Comparison of ENCODE assay signal across 26 cellular contexts in the genomic region with DNA sequence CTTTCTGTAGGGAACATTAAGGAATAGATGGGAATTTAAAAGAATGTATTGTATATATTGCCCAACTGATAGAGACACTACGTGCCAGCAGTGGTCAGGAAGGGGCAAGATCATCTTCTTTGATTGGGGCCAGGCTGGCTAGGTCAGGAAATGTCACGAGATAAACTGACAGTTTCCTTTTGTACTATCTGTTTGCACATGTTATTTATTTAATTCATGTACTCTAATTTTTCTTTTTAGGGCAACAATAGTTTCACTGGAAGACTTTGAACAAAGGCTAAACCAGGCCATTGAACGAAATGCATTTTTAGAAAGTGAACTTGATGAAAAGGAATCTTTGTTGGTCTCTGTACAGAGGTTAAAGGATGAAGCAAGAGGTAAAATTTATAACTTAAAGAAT. TPM values are rescaled to one million over a fixed set of nuclear protein-coding genes. Genes with fewer than 3 reads are reported as not detected.
DNase-seq lines count a peak whose midpoint lies in the region; ATAC-seq, FAIRE-seq and TF ChIP-seq lines count a peak whose summit lies in the region.
"Had no signal": no experiment of that assay in that cellular context is flagged by ENCODE, and none has a peak within 500 bp of the region (broad histone marks: within the 10 kb centered on the region; RNA-seq: fewer than 3 reads in every experiment).

No MANE protein-coding gene starts in this region.

- DNase-seq in activated CD8-positive, alpha-beta T cell treated with anti-CD3 and anti-CD28 coated beads for 36 hours: no peak
- DNase-seq in activated CD8-positive, alpha-beta T cell treated with anti-CD3 and anti-CD28 coated beads, Interleukin-2, amount 10 ng/mL, durations not matched to agents 7 days and 5 days: no peak
- DNase-seq in WTC11 (ENCODE audit: low spot score) (no peak), HepG2 (ENCODE audit: low spot score) (peak; percentile 83), type B pancreatic cell (ENCODE audit: extremely low spot score, unreplicated experiment) (no peak), C1 segment of cervical spinal cord (lab: John Stamatoyannopoulos, UW) (no peak), DMS114 treated with DMSO at 0.1 percent for 48 hours (lab: John Stamatoyannopoulos, UW; ENCODE audit: unreplicated experiment) (no peak)
- DNase-seq: 8988T; AML-193; CD8-positive, alpha-beta memory T cell; DMS53; EL; GF-D8; Karpas-422; NCI-H1694; NCI-H2081; NCI-H2171; NCI-H446; NCI-H526 treated with DMSO at 0.1 percent for 48 hours had no signal

- no peak for TF ChIP-seq CTCF in activated CD8-positive, alpha-beta T cell treated with anti-CD3 and anti-CD28 coated beads for 36 hours (IDR thresholded peaks at IDR 0.05)
- TF ChIP-seq CTCF in WTC11 (IDR thresholded peaks at IDR 0.05) (no peak), HepG2 (CRISPR knock-in tag; IDR thresholded peaks at IDR 0.05) (no peak), type B pancreatic cell (conservative IDR thresholded peaks at IDR 0.05) (no peak)

- peaks cover 22% of the 10 kb centered on the region for H3K79me2 ChIP-seq in HepG2 (ENCODE audit: insufficient read depth, low read length)

- peak in 1 of 2 experiments; percentile 77; a peak in 2 of 4 replicates for TF ChIP-seq EP300 in HepG2 (IDR thresholded peaks at IDR 0.05; ENCODE audit: low read depth in 2 of 2, low read length in 2 of 2)
- TF ChIP-seq EP300 in HepG2 (CRISPR knock-in tag; IDR thresholded peaks at IDR 0.05; ENCODE audit: borderline replicate concordance): peak; percentile 62; the same call in 1 of the 2 replicates

- in situ Hi-C loops in HepG2 (cut with HindIII; ENCODE audit: extremely low pct_ligation_motif_present, low pct_unique_long_range_greater_than_20kb): loop anchor here (5.0 kb wide), 1 partner anchor 36 kb away; no protein-coding TSS in a partner anchor

- CTCF ChIA-PET in activated CD8-positive, alpha-beta T cell treated with anti-CD3 and anti-CD28 coated beads for 36 hours (lab: Charles Lee): interaction anchor here (1.4 kb wide), 1 partner anchor 38 kb away, joined by 6 read pairs; no protein-coding TSS in a partner anchor
- CTCF ChIA-PET in activated CD8-positive, alpha-beta T cell treated with anti-CD3 and anti-CD28 coated beads, Interleukin-2, amount 10 ng/mL, durations not matched to agents 7 days and 5 days (lab: Charles Lee): no interaction called here
- CTCF ChIA-PET in WTC11 (lab: Charles Lee) (interaction anchor here (1.1 to 2.7 kb wide), 2 partner anchors 38 to 354 kb away, joined by 3 to 11 read pairs; no protein-coding TSS in a partner anchor), HepG2 (lab: Yijun Ruan, JAX; ENCODE audit: low intra/inter-chr PET ratio, low total read pairs) (no interaction called here)

- peak overlapping the region; percentile 73 for H3K27ac ChIP-seq in HepG2 (ENCODE audit: extremely low read length, insufficient read depth, low read length)
- H3K27ac ChIP-seq: C4-2B, SJSA1 had no signal

- H3K9me3 Mint-ChIP-seq in activated CD8-positive, alpha-beta T cell treated with anti-CD3 and anti-CD28 coated beads for 36 hours: no peaks in the 10 kb centered on the region
- H3K9me3 Mint-ChIP-seq in activated CD8-positive, alpha-beta T cell treated with anti-CD3 and anti-CD28 coated beads, Interleukin-2, amount 10 ng/mL, durations not matched to agents 7 days and 5 days (ENCODE audit: insufficient read depth): no peaks in the 10 kb centered on the region
- no peaks in the 10 kb centered on the region for H3K9me3 Mint-ChIP-seq in WTC11
- H3K9me3 Mint-ChIP-seq in type B pancreatic cell: no peaks in the 10 kb centered on the region
- H3K9me3 Mint-ChIP-seq: CD8-positive, alpha-beta memory T cell had no signal

- peak overlapping the region; percentile 16 for H3K27ac Mint-ChIP-seq in activated CD8-positive, alpha-beta T cell treated with anti-CD3 and anti-CD28 coated beads for 36 hours
- no peak overlapping the region for H3K27ac Mint-ChIP-seq in activated CD8-positive, alpha-beta T cell treated with anti-CD3 and anti-CD28 coated beads, Interleukin-2, amount 10 ng/mL, durations not matched to agents 7 days and 5 days
- H3K27ac Mint-ChIP-seq in WTC11: peak overlapping the region; percentile 62
- peak overlapping the region; percentile 46 for H3K27ac Mint-ChIP-seq in type B pancreatic cell

- H3K27me3 Mint-ChIP-seq in activated CD8-positive, alpha-beta T cell treated with anti-CD3 and anti-CD28 coated beads for 36 hours: no peaks in the 10 kb centered on the region
- H3K27me3 Mint-ChIP-seq in activated CD8-positive, alpha-beta T cell treated with anti-CD3 and anti-CD28 coated beads, Interleukin-2, amount 10 ng/mL, durations not matched to agents 7 days and 5 days (ENCODE audit: low read depth): no peaks in the 10 kb centered on the region
- H3K27me3 Mint-ChIP-seq in WTC11 (ENCODE audit: low read depth): no peaks in the 10 kb centered on the region
- no peaks in the 10 kb centered on the region for H3K27me3 Mint-ChIP-seq in type B pancreatic cell
- H3K27me3 Mint-ChIP-seq: CD8-positive, alpha-beta memory T cell had no signal

- H3K4me1 ChIP-seq in HepG2 (ENCODE audit: insufficient read depth, low read length): peaks cover 80% of the 10 kb centered on the region
- H3K4me1 ChIP-seq: SJSA1 had no signal

- BruUV-seq in HepG2 (replicated peaks; lab: Mats Ljungman, UMichigan): no TSS peak

- peaks cover 8 to 38% of the 10 kb centered on the region in 2 experiments for H3K36me3 ChIP-seq in HepG2 (replicated peaks in 1 of 2; ENCODE audit: control insufficient read depth in 1 of 2, insufficient read depth in 2 of 2, low read length in 2 of 2)

- peak overlapping the region; percentile 30 for H3K4me2 ChIP-seq in HepG2 (ENCODE audit: low read depth, low read length)

- no peaks in the 10 kb centered on the region for H3K9me3 ChIP-seq in HepG2 (ENCODE audit: low read length)
- H3K9me3 ChIP-seq: SJSA1 had no signal

- 3% methylated on average over 3 of the region's 3 CpGs for WGBS in HepG2 (ENCODE audit: low lambda C conversion rate)

- TF ChIP-seq RAD21 in HepG2 (CRISPR knock-in tag; IDR thresholded peaks at IDR 0.05): no peak

- no peak for TF ChIP-seq POLR2A in HepG2 (IDR thresholded peaks at IDR 0.05; ENCODE audit: insufficient read depth in 1 of 2, low read depth in 2 of 2, low read length in 2 of 2)

- H3K4me3 ChIP-seq in HepG2 (replicated peaks in 1 of 3; ENCODE audit: insufficient read depth in 1 of 3, low read depth in 2 of 3, low read length in 3 of 3): peak overlapping the region in 1 of 3 experiments; percentile 31; a peak in 1 of 6 replicates
- H3K4me3 ChIP-seq: SJSA1 had no signal

- H3K36me3 Mint-ChIP-seq in activated CD8-positive, alpha-beta T cell treated with anti-CD3 and anti-CD28 coated beads for 36 hours (ENCODE audit: low read depth): peaks cover 54% of the 10 kb centered on the region
- H3K36me3 Mint-ChIP-seq in activated CD8-positive, alpha-beta T cell treated with anti-CD3 and anti-CD28 coated beads, Interleukin-2, amount 10 ng/mL, durations not matched to agents 7 days and 5 days (ENCODE audit: low read depth): peaks cover 55% of the 10 kb centered on the region
- H3K36me3 Mint-ChIP-seq in WTC11 (peaks cover 53% of the 10 kb centered on the region), type B pancreatic cell (peaks cover 52% of the 10 kb centered on the region)

- no peak for ATAC-seq in activated CD8-positive, alpha-beta T cell treated with anti-CD3 and anti-CD28 coated beads for 36 hours
- no peak for ATAC-seq in activated CD8-positive, alpha-beta T cell treated with anti-CD3 and anti-CD28 coated beads, Interleukin-2, amount 10 ng/mL, durations not matched to agents 7 days and 5 days
- ATAC-seq in WTC11 (no peak), HepG2 (peak; percentile 75), HG02763 (IDR thresholded peaks at IDR 0.05; ENCODE audit: unreplicated experiment) (no peak)
- ATAC-seq: Right ventricle myocardium inferior had no signal

- H3K9ac ChIP-seq in HepG2 (ENCODE audit: insufficient read depth, low read depth, low read length): peak overlapping the region; percentile 20; the same call in 1 of the 2 replicates

- H4K20me1 ChIP-seq in HepG2 (ENCODE audit: insufficient read depth, low read length): peaks cover 7% of the 10 kb centered on the region; the same call in 1 of the 2 replicates

- H3K4me3 Mint-ChIP-seq in activated CD8-positive, alpha-beta T cell treated with anti-CD3 and anti-CD28 coated beads for 36 hours: no peak overlapping the region
- no peak overlapping the region for H3K4me3 Mint-ChIP-seq in activated CD8-positive, alpha-beta T cell treated with anti-CD3 and anti-CD28 coated beads, Interleukin-2, amount 10 ng/mL, durations not matched to agents 7 days and 5 days
- H3K4me3 Mint-ChIP-seq in WTC11 (no peak overlapping the region), type B pancreatic cell (no peak overlapping the region)
- H3K4me3 Mint-ChIP-seq: CD8-positive, alpha-beta memory T cell had no signal

- H2AFZ ChIP-seq in HepG2 (ENCODE audit: low read length): no peak overlapping the region

- peak; percentile 34 for FAIRE-seq in HepG2 (lab: Jason Lieb, UNC)
- FAIRE-seq: GM19239 had no signal

- H3K27me3 ChIP-seq in HepG2 (ENCODE audit: control insufficient read depth in 1 of 2, insufficient read depth in 2 of 2, low read length in 2 of 2): no peaks in the 10 kb centered on the region
- H3K27me3 ChIP-seq: SJSA1 had no signal

- peaks cover 21% of the 10 kb centered on the region for H3K4me1 Mint-ChIP-seq in activated CD8-positive, alpha-beta T cell treated with anti-CD3 and anti-CD28 coated beads for 36 hours (ENCODE audit: low read depth)
- no peaks in the 10 kb centered on the region for H3K4me1 Mint-ChIP-seq in activated CD8-positive, alpha-beta T cell treated with anti-CD3 and anti-CD28 coated beads, Interleukin-2, amount 10 ng/mL, durations not matched to agents 7 days and 5 days (ENCODE audit: low read depth)
- peaks cover 16% of the 10 kb centered on the region for H3K4me1 Mint-ChIP-seq in WTC11
- H3K4me1 Mint-ChIP-seq in type B pancreatic cell (ENCODE audit: unreplicated experiment): no peaks in the 10 kb centered on the region

- intact Hi-C loops in activated CD8-positive, alpha-beta T cell treated with anti-CD3 and anti-CD28 coated beads for 36 hours (cut with micrococcal nuclease): no loop called here
- intact Hi-C loops in HepG2 (cut with micrococcal nuclease; ENCODE audit: unreplicated experiment): loop anchor here (5.0 kb wide), 1 partner anchor 36 kb away; no protein-coding TSS in a partner anchor

- POLR2A ChIA-PET in activated CD8-positive, alpha-beta T cell treated with anti-CD3 and anti-CD28 coated beads for 36 hours (lab: Charles Lee): interaction anchor here (1.7 kb wide), 1 partner anchor 10 kb away, joined by 6 read pairs; no protein-coding TSS in a partner anchor
- POLR2A ChIA-PET in activated CD8-positive, alpha-beta T cell treated with anti-CD3 and anti-CD28 coated beads, Interleukin-2, amount 10 ng/mL, durations not matched to agents 7 days and 5 days (lab: Charles Lee): no interaction called here
- POLR2A ChIA-PET in WTC11 (lab: Charles Lee) (interaction anchor here (0.6 kb wide), 1 partner anchor 12 kb away, joined by 3 read pairs; no protein-coding TSS in a partner anchor), HepG2 (lab: Yijun Ruan, JAX) (interaction anchor here (0.9 to 2.3 kb wide), 2 partner anchors 11 to 28 kb away, joined by 5 read pairs; no protein-coding TSS in a partner anchor)

RNA-seq across cellular contexts. Expression of gene NDEL1, which starts 12.6 kb away (rescaled TPM):
- total RNA-seq in activated CD8-positive, alpha-beta T cell treated with anti-CD3 and anti-CD28 coated beads for 36 hours: 10 to 100 TPM; 48.1 to 53.9 TPM
- total RNA-seq in activated CD8-positive, alpha-beta T cell treated with anti-CD3 and anti-CD28 coated beads, Interleukin-2, amount 10 ng/mL, durations not matched to agents 7 days and 5 days: 10 to 100 TPM; 48.1 to 52.5 TPM
- 23.8 to 34.7 TPM (median 27.4 TPM) in 3 replicates for total RNA-seq in WTC11 (2021)
- 47.8 and 59.8 TPM in 2 replicates for total RNA-seq in HepG2 (2016; rRNA removed; fragmentation: Illumina TruSeq; extraction: Trizol)
- 23.8 and 26.3 TPM in 2 replicates for total RNA-seq in HepG2 (2016; cell fraction: cytosol; rRNA removed; fragmentation: Illumina TruSeq; extraction: Trizol; ENCODE audit: low read depth)
- 40.4 and 58.0 TPM in 2 replicates for total RNA-seq in HepG2 (2016; cell fraction: insoluble cytoplasmic fraction; rRNA removed; fragmentation: Illumina TruSeq; extraction: Trizol)
- 38.8 and 39.0 TPM in 2 replicates for total RNA-seq in HepG2 (2016; cell fraction: membrane; rRNA removed; fragmentation: Illumina TruSeq; extraction: Trizol)
- 76.2 and 88.4 TPM in 2 replicates for total RNA-seq in HepG2 (2016; cell fraction: nucleus; rRNA removed; fragmentation: Illumina TruSeq; extraction: Trizol)
- 119 and 153 TPM in 2 replicates for polyA plus RNA-seq in HepG2 (2011; rRNA removed)
- 90.0 and 106 TPM in 2 replicates for polyA plus RNA-seq in HepG2 (2011; cell fraction: cytosol; rRNA removed)
- polyA plus RNA-seq in HepG2 (2011; cell fraction: nucleus; rRNA removed): 348 and 472 TPM in 2 replicates
- polyA plus RNA-seq in HepG2 (2012): 71.7 and 87.0 TPM in 2 replicates
- polyA plus RNA-seq in HepG2 (2016; cell fraction: cytosol; fragmentation: Illumina TruSeq; extraction: Trizol; ENCODE audit: low read depth): 9.5 and 11.4 TPM in 2 replicates
- polyA plus RNA-seq in HepG2 (2016; cell fraction: insoluble cytoplasmic fraction; fragmentation: Illumina TruSeq; extraction: Trizol; ENCODE audit: low read depth): 50.5 and 54.1 TPM in 2 replicates
- polyA plus RNA-seq in HepG2 (2016; cell fraction: membrane; fragmentation: Illumina TruSeq; extraction: Trizol; ENCODE audit: low read depth): 25.5 and 26.4 TPM in 2 replicates
- polyA plus RNA-seq in HepG2 (2016; cell fraction: nucleus; fragmentation: Illumina TruSeq; extraction: Trizol; ENCODE audit: insufficient read depth, low read depth): 93.0 and 99.2 TPM in 2 replicates
- 50.7 and 124 TPM in 2 replicates for polyA minus RNA-seq in HepG2 (2011; rRNA and poly(A)+ RNA removed; ENCODE audit: low replicate concordance)
- polyA minus RNA-seq in HepG2 (2011; cell fraction: cytosol; rRNA and poly(A)+ RNA removed): 38.6 and 48.1 TPM in 2 replicates
- 217 and 240 TPM in 2 replicates for polyA minus RNA-seq in HepG2 (2011; cell fraction: nucleus; rRNA and poly(A)+ RNA removed)
- 51.4 and 77.9 TPM in 2 replicates for total RNA-seq in type B pancreatic cell (ENCODE audit: low replicate concordance)

RNA-seq across cellular contexts. Expression of gene RNF222, which starts 50.7 kb away (rescaled TPM):
- under 1 TPM; 0.11 TPM for total RNA-seq in activated CD8-positive, alpha-beta T cell treated with anti-CD3 and anti-CD28 coated beads for 36 hours
- under 1 TPM; 0.24 to 0.29 TPM for total RNA-seq in activated CD8-positive, alpha-beta T cell treated with anti-CD3 and anti-CD28 coated beads, Interleukin-2, amount 10 ng/mL, durations not matched to agents 7 days and 5 days
- not detected in 3 replicates for total RNA-seq in WTC11 (2021)
- total RNA-seq in HepG2 (2016; rRNA removed; fragmentation: Illumina TruSeq; extraction: Trizol): not detected in 2 replicates
- 0.20 and 0.26 TPM in 2 replicates for total RNA-seq in HepG2 (2016; cell fraction: cytosol; rRNA removed; fragmentation: Illumina TruSeq; extraction: Trizol; ENCODE audit: low read depth)
- total RNA-seq in HepG2 (2016; cell fraction: insoluble cytoplasmic fraction; rRNA removed; fragmentation: Illumina TruSeq; extraction: Trizol): not detected in 2 replicates
- 0.06 and 0.07 TPM in 2 replicates for total RNA-seq in HepG2 (2016; cell fraction: membrane; rRNA removed; fragmentation: Illumina TruSeq; extraction: Trizol)
- total RNA-seq in HepG2 (2016; cell fraction: nucleus; rRNA removed; fragmentation: Illumina TruSeq; extraction: Trizol): not detected in 2 replicates
- 0.04 TPM in 1 of 2 replicates, not detected in the other for polyA plus RNA-seq in HepG2 (2011; rRNA removed)
- not detected in 2 replicates for polyA plus RNA-seq in HepG2 (2011; cell fraction: cytosol; rRNA removed)
- not detected in 2 replicates for polyA plus RNA-seq in HepG2 (2011; cell fraction: nucleus; rRNA removed)
- polyA plus RNA-seq in HepG2 (2012): not detected in 2 replicates
- polyA plus RNA-seq in HepG2 (2016; cell fraction: cytosol; fragmentation: Illumina TruSeq; extraction: Trizol; ENCODE audit: low read depth): 0.08 and 0.11 TPM in 2 replicates
- not detected in 2 replicates for polyA plus RNA-seq in HepG2 (2016; cell fraction: insoluble cytoplasmic fraction; fragmentation: Illumina TruSeq; extraction: Trizol; ENCODE audit: low read depth)
- not detected in 2 replicates for polyA plus RNA-seq in HepG2 (2016; cell fraction: membrane; fragmentation: Illumina TruSeq; extraction: Trizol; ENCODE audit: low read depth)
- polyA plus RNA-seq in HepG2 (2016; cell fraction: nucleus; fragmentation: Illumina TruSeq; extraction: Trizol; ENCODE audit: insufficient read depth, low read depth): not detected in 2 replicates
- not detected in 2 replicates for polyA minus RNA-seq in HepG2 (2011; rRNA and poly(A)+ RNA removed; ENCODE audit: low replicate concordance)
- not detected in 2 replicates for polyA minus RNA-seq in HepG2 (2011; cell fraction: cytosol; rRNA and poly(A)+ RNA removed)
- not detected in 2 replicates for polyA minus RNA-seq in HepG2 (2011; cell fraction: nucleus; rRNA and poly(A)+ RNA removed)
- 0.24 and 1.1 TPM in 2 replicates for total RNA-seq in type B pancreatic cell (ENCODE audit: low replicate concordance)
- total RNA-seq: CD8-positive, alpha-beta memory T cell; H4; MCF 10A; Right ventricle myocardium inferior; SJSA1 had no signal

Comparison
In these comparisons a context has a peak if more than half of its experiments do, and no peak if none do; other contexts are left out.
1. CTCF ChIA-PET loops: an anchor here in activated CD8-positive, alpha-beta T cell treated with anti-CD3 and anti-CD28 coated beads for 36 hours (1.4 kb wide) and WTC11 (1.1 to 2.7 kb wide); none called in activated CD8-positive, alpha-beta T cell treated with anti-CD3 and anti-CD28 coated beads, Interleukin-2, amount 10 ng/mL, durations not matched to agents 7 days and 5 days and HepG2.